7 cellular contexts compared by ENCODE assay signal in the genomic region with DNA sequence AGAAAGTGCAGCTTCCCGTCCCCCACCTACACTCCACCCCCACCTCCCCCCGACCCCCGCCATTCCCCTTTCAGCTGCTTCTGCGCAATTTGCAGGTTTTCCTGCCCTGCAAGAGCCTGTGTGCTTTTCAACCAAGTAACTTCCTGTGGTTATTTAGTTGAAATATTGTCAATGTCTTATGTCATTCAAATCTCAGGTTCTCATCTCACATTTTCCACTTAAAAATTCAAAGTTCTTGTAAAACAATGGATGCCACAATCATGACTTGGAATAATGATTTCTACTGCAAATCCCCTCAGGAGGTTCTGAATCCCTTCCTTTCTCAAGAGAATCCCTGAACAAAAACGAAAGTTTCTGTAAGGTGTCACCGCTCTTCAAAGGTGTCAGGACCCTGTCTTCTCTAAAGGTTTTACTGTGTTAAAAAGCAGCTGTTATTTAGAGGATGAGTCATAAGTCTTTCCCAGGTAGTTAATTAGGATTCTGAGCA. TPM values are rescaled to one million over a fixed set of nuclear protein-coding genes. Genes with fewer than 3 reads are reported as not detected.
DNase-seq lines count a peak whose midpoint lies in the region; ATAC-seq and TF ChIP-seq lines count a peak whose summit lies in the region.

No MANE protein-coding gene starts in this region.

- H3K36me3 Mint-ChIP-seq in HFFc6 (ENCODE audit: low read depth): peaks cover 42% of the 10 kb centered on the region

- TF ChIP-seq CTCF in HFFc6 (IDR thresholded peaks at IDR 0.05) (no peak), dorsolateral prefrontal cortex (IDR thresholded peaks at IDR 0.05 in 54 of 56, conservative IDR thresholded peaks at IDR 0.05 in 2 of 56; ENCODE audit: low read depth in 1 of 56, partially characterized antibody in 56 of 56) (no peak), parathyroid adenoma (IDR thresholded peaks at IDR 0.05) (no peak), mucosa of descending colon (IDR thresholded peaks at IDR 0.05) (no peak)

- H3K27me3 ChIP-seq in dorsolateral prefrontal cortex (no peaks in the 10 kb centered on the region), parathyroid adenoma (ENCODE audit: control insufficient read depth, insufficient read depth, low read length) (no peaks in the 10 kb centered on the region)

- peak overlapping the region; percentile 28 for H3K4me2 ChIP-seq in parathyroid adenoma (ENCODE audit: low read length)

- H3K4me1 Mint-ChIP-seq in HFFc6 (ENCODE audit: low read depth): peaks cover 44% of the 10 kb centered on the region

- peaks cover 18% of the 10 kb centered on the region for H3K27me3 Mint-ChIP-seq in HFFc6 (ENCODE audit: insufficient read depth)

- H3K9me3 ChIP-seq in parathyroid adenoma (ENCODE audit: control insufficient read depth, low read length) (no peaks in the 10 kb centered on the region), mucosa of descending colon (peaks cover 2% of the 10 kb centered on the region)

- H3K27ac ChIP-seq in dorsolateral prefrontal cortex (peak overlapping the region in 42 of 59 donors; percentile 51 to 98 (median 90)), parathyroid adenoma (peak overlapping the region; percentile 98)

- peak overlapping the region; percentile 73 for H3K27ac Mint-ChIP-seq in HFFc6

- no peak for ATAC-seq in mucosa of descending colon

- H3K9me3 Mint-ChIP-seq in HFFc6: peaks cover 7% of the 10 kb centered on the region

- H3K36me3 ChIP-seq in parathyroid adenoma (ENCODE audit: control insufficient read depth, insufficient read depth, low read length) (no peaks in the 10 kb centered on the region), mucosa of descending colon (ENCODE audit: low read depth) (no peaks in the 10 kb centered on the region)

- no peak for DNase-seq in HFFc6
- peak; percentile 25 for DNase-seq in T follicular helper cell (ENCODE audit: low read depth)
- DNase-seq in dorsolateral prefrontal cortex: no peak
- DNase-seq in mucosa of descending colon: no peak
- no peak for DNase-seq in SHP77 (lab: John Stamatoyannopoulos, UW)
- DNase-seq in SHP77 treated with DMSO at 0.1 percent for 48 hours (lab: John Stamatoyannopoulos, UW): no peak

- H3K79me2 ChIP-seq in parathyroid adenoma: peaks cover 7% of the 10 kb centered on the region

- H3K4me3 Mint-ChIP-seq in HFFc6: peak overlapping the region; percentile 93

- peak overlapping the region; percentile 7 for H2AFZ ChIP-seq in parathyroid adenoma

- H3K4me1 ChIP-seq in parathyroid adenoma: peaks cover 12% of the 10 kb centered on the region
- peaks cover 10% of the 10 kb centered on the region for H3K4me1 ChIP-seq in mucosa of descending colon (ENCODE audit: low read depth)

- no peak overlapping the region for H3K9ac ChIP-seq in parathyroid adenoma

- H3K4me3 ChIP-seq in dorsolateral prefrontal cortex: peak overlapping the region in 44 of 59 donors; percentile 9 to 98 (median 86)
- peak overlapping the region; percentile 97 for H3K4me3 ChIP-seq in parathyroid adenoma (ENCODE audit: low read depth, low read length)
- H3K4me3 ChIP-seq in mucosa of descending colon: no peak overlapping the region

- intact Hi-C loops in dorsolateral prefrontal cortex (cut with DNase I) (loop anchor here (2.0 to 10.0 kb wide), 2 partner anchors 31 to 223 kb away; partner anchors contain the start of genes C12orf60 (in 1 of the 2) and WBP11 (in 1 of the 2)), mucosa of descending colon (cut with DNase I, micrococcal nuclease) (no loop called here)

RNA-seq across cellular contexts. Expression of gene WBP11, which starts 31.6 kb away (rescaled TPM):
- total RNA-seq in HFFc6 (2021; fragmentation: NEBNext Ultra II Directional; extraction: Animal tissue kit (Norgen Biotek cat#: 25700)): 10 to 100 TPM; 50.5 to 69.0 (median 60.8) TPM
- total RNA-seq in dorsolateral prefrontal cortex (10 to 100 TPM; 27.9 to 83.0 (median 52.0) TPM), mucosa of descending colon (10 to 100 TPM; 38.4 to 53.7 (median 48.3) TPM)

RNA-seq across cellular contexts. Expression of gene C12orf60, which starts 31.8 kb away (rescaled TPM):
- under 1 TPM; 0.38 to 0.83 (median 0.64) TPM for total RNA-seq in HFFc6 (2021; fragmentation: NEBNext Ultra II Directional; extraction: Animal tissue kit (Norgen Biotek cat#: 25700))
- total RNA-seq in dorsolateral prefrontal cortex (1 to 10 TPM in 118 of 120 experiments, under 1 TPM in 2; 0.86 to 6.0 (median 2.5) TPM), mucosa of descending colon (under 1 TPM; 0.44 to 0.96 (median 0.46) TPM)

RNA-seq across cellular contexts. Expression of gene SMCO3, which starts 42.3 kb away (rescaled TPM):
- total RNA-seq in HFFc6 (2021; fragmentation: NEBNext Ultra II Directional; extraction: Animal tissue kit (Norgen Biotek cat#: 25700)): under 1 TPM; 0.07 to 0.26 (median 0.13) TPM
- not detected for total RNA-seq in dorsolateral prefrontal cortex
- total RNA-seq in mucosa of descending colon: not detected

Comparison
In these comparisons a context has a peak if more than half of its experiments do, and no peak if none do; other contexts are left out.
1. intact Hi-C loops: an anchor here in dorsolateral prefrontal cortex (2.0 to 10.0 kb wide); none called in mucosa of descending colon.